23 cellular contexts compared by ENCODE assay signal in the genomic region with DNA sequence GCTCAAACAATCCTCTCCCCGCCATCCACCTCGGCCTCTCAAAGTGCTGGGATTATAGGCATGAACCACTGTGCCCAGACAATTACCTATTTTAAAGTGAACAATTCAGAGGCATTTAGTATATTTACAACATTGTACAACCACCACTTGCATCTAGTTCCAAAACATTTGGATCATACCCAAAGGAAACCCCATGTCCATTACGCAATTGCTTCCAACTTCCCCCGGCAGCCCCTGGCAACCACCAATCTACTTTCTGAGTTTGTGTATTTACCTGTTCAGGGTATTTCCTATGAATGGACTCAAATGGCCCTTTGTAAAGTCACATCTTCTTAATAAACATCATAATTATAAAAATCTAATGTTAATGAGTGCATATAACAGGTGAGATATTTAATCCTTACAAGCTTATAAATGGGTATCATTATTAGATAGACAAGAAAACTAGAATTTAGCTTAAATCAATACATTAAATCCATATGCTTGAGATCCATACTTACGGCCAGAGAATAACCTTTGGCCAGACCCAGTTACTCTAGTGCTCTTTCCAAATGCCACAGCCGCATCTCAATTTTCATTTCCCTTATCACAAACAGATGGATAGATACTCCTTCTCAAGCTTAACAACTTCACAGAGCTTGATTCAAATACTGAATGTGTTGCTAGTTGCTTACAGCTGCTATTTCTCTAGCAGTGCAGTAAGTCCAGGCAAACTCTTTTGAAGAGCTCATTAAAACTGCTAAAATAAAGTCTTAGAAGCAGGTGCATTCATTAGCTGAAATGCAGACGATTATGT.
DNase-seq lines count a peak whose midpoint lies in the region; ATAC-seq and TF ChIP-seq lines count a peak whose summit lies in the region.
"Had no signal": no experiment of that assay in that cellular context is flagged by ENCODE, and none has a peak within 500 bp of the region (broad histone marks: within the 10 kb centered on the region; RNA-seq: fewer than 3 reads in every experiment).

No MANE protein-coding gene starts in this region.

- no peak for ATAC-seq in Right ventricle myocardium inferior
- ATAC-seq: effector memory CD8-positive, alpha-beta T cell; GM23338; left cardiac atrium; psoas muscle had no signal

- H3F3A ChIP-seq in PC-9 (ENCODE audit: insufficient read depth, low read depth) = peaks cover 41% of the 10 kb centered on the region

- TF ChIP-seq CTCF in PC-9 (conservative IDR thresholded peaks at IDR 0.05) = no peak

- no peaks in the 10 kb centered on the region for H4K20me1 ChIP-seq in PC-9 (ENCODE audit: insufficient read depth)

- H3K9me3 Mint-ChIP-seq in activated CD4-positive, alpha-beta T cell treated with anti-CD3 and anti-CD28 coated beads, Interleukin-2, amount 10 ng/mL, durations not matched to agents 7 days and 5 days = no peaks in the 10 kb centered on the region
- no peaks in the 10 kb centered on the region for H3K9me3 Mint-ChIP-seq in T-helper 2 cell treated with Interferon-gamma antibody and Interleukin-4, amounts not matched to agents 5 μg/mL and 100 μg/mL, for 36 hours
- H3K9me3 Mint-ChIP-seq: effector memory CD8-positive, alpha-beta T cell; GM23338; mesothelial cell of epicardium; neural crest cell had no signal

- CTCF ChIA-PET in PC-9 (lab: Charles Lee) = interaction anchor here (0.6 kb wide), 1 partner anchor 503 kb away, joined by 7 read pairs; no protein-coding TSS in a partner anchor
- CTCF ChIA-PET in activated CD4-positive, alpha-beta T cell treated with anti-CD3 and anti-CD28 coated beads, Interleukin-2, amount 10 ng/mL, durations not matched to agents 7 days and 5 days (lab: Charles Lee) = interaction anchor here (0.7 to 1.7 kb wide), 3 partner anchors 15 to 62 kb away, joined by 3 to 4 read pairs (median 3); no protein-coding TSS in a partner anchor

- peak overlapping the region; percentile 75 for H3K27ac ChIP-seq in PC-9
- H3K27ac ChIP-seq: psoas muscle, SJSA1, thyroid gland had no signal

- H3K4me3 Mint-ChIP-seq in activated CD4-positive, alpha-beta T cell treated with anti-CD3 and anti-CD28 coated beads, Interleukin-2, amount 10 ng/mL, durations not matched to agents 7 days and 5 days = no peak overlapping the region
- no peak overlapping the region for H3K4me3 Mint-ChIP-seq in T-helper 2 cell treated with Interferon-gamma antibody and Interleukin-4, amounts not matched to agents 5 μg/mL and 100 μg/mL, for 36 hours
- H3K4me3 Mint-ChIP-seq: B cell; effector memory CD8-positive, alpha-beta T cell; GM23338; mesothelial cell of epicardium; neural crest cell had no signal

- no peaks in the 10 kb centered on the region for H3K36me3 Mint-ChIP-seq in activated CD4-positive, alpha-beta T cell treated with anti-CD3 and anti-CD28 coated beads, Interleukin-2, amount 10 ng/mL, durations not matched to agents 7 days and 5 days (ENCODE audit: low read depth)
- no peaks in the 10 kb centered on the region for H3K36me3 Mint-ChIP-seq in T-helper 2 cell treated with Interferon-gamma antibody and Interleukin-4, amounts not matched to agents 5 μg/mL and 100 μg/mL, for 36 hours (ENCODE audit: low read depth)
- H3K36me3 Mint-ChIP-seq: mesothelial cell of epicardium had no signal

- 0 out of 2 replicates have a peak overlapping the region, but pooled peaks have one; percentile 61 for H2AFZ ChIP-seq in PC-9

- peak; percentile 7 for DNase-seq in KBM-7
- peak; percentile 31 for DNase-seq in NCI-H146 (lab: John Stamatoyannopoulos, UW)
- no peak for DNase-seq in PC-9
- DNase-seq in fibroblast of the conjunctiva (ENCODE audit: low read depth) = peak; percentile 24
- DNase-seq in Right ventricle myocardium inferior (ENCODE audit: missing footprints) = no peak
- no peak for DNase-seq in activated CD4-positive, alpha-beta T cell treated with anti-CD3 and anti-CD28 coated beads, Interleukin-2, amount 10 ng/mL, durations not matched to agents 7 days and 5 days
- DNase-seq in activated CD4-positive, alpha-beta T cell treated with anti-CD3 and anti-CD28 coated beads for 48 hours = no peak
- no peak for DNase-seq in T-helper 2 cell treated with Interferon-gamma antibody and Interleukin-4, amounts not matched to agents 5 μg/mL and 100 μg/mL, for 36 hours (ENCODE audit: low spot score)
- DNase-seq: activated CD8-positive, alpha-beta memory T cell treated with anti-CD3 and anti-CD28 coated beads, Interleukin-2, amount 50 U/mL, for 4 hours; activated effector memory CD4-positive, alpha-beta T cell treated with anti-CD3 and anti-CD28 coated beads, Interleukin-2, amount 50 U/mL, for 16 hours; Calu3; central memory CD4-positive, alpha-beta T cell; effector memory CD8-positive, alpha-beta T cell; left cardiac atrium; MM.1S; psoas muscle; T-helper 9 cell; thyroid gland had no signal

- H3K9me3 ChIP-seq in PC-9 (ENCODE audit: insufficient read depth, low read depth) = no peaks in the 10 kb centered on the region
- H3K9me3 ChIP-seq: psoas muscle, SJSA1, thyroid gland had no signal

- H3K4me1 ChIP-seq in PC-9 (replicated peaks; ENCODE audit: insufficient read depth) = peaks cover 63% of the 10 kb centered on the region

- peaks cover 14% of the 10 kb centered on the region for H3K4me1 Mint-ChIP-seq in activated CD4-positive, alpha-beta T cell treated with anti-CD3 and anti-CD28 coated beads, Interleukin-2, amount 10 ng/mL, durations not matched to agents 7 days and 5 days
- peaks cover 27% of the 10 kb centered on the region for H3K4me1 Mint-ChIP-seq in T-helper 2 cell treated with Interferon-gamma antibody and Interleukin-4, amounts not matched to agents 5 μg/mL and 100 μg/mL, for 36 hours (ENCODE audit: low read depth)
- H3K4me1 Mint-ChIP-seq: mesothelial cell of epicardium had no signal

- H3K36me3 ChIP-seq in PC-9 (ENCODE audit: low read depth) = no peaks in the 10 kb centered on the region
- H3K36me3 ChIP-seq: SJSA1, thyroid gland had no signal

- 0 out of 2 replicates have a peak, but pooled peaks cover 5% of the 10 kb centered on the region for H3K9me2 ChIP-seq in PC-9 (ENCODE audit: insufficient read depth)

- H3K4me3 ChIP-seq in PC-9 = no peak overlapping the region
- H3K4me3 ChIP-seq: GM23338, psoas muscle, SJSA1, thyroid gland had no signal

- no peak overlapping the region for H3K27ac Mint-ChIP-seq in activated CD4-positive, alpha-beta T cell treated with anti-CD3 and anti-CD28 coated beads, Interleukin-2, amount 10 ng/mL, durations not matched to agents 7 days and 5 days
- H3K27ac Mint-ChIP-seq in T-helper 2 cell treated with Interferon-gamma antibody and Interleukin-4, amounts not matched to agents 5 μg/mL and 100 μg/mL, for 36 hours = no peak overlapping the region
- H3K27ac Mint-ChIP-seq: B cell; effector memory CD8-positive, alpha-beta T cell; GM23338; mesothelial cell of epicardium had no signal

- no peaks in the 10 kb centered on the region for H3K27me3 Mint-ChIP-seq in activated CD4-positive, alpha-beta T cell treated with anti-CD3 and anti-CD28 coated beads, Interleukin-2, amount 10 ng/mL, durations not matched to agents 7 days and 5 days
- H3K27me3 Mint-ChIP-seq in T-helper 2 cell treated with Interferon-gamma antibody and Interleukin-4, amounts not matched to agents 5 μg/mL and 100 μg/mL, for 36 hours (ENCODE audit: low read depth) = no peaks in the 10 kb centered on the region
- H3K27me3 Mint-ChIP-seq: B cell; effector memory CD8-positive, alpha-beta T cell had no signal

- POLR2A ChIA-PET in PC-9 (lab: Charles Lee; ENCODE audit: unreplicated experiment) = interaction anchor here (0.6 kb wide), 1 partner anchor 63 kb away, joined by 4 read pairs; no protein-coding TSS in a partner anchor
- POLR2A ChIA-PET in activated CD4-positive, alpha-beta T cell treated with anti-CD3 and anti-CD28 coated beads, Interleukin-2, amount 10 ng/mL, durations not matched to agents 7 days and 5 days (lab: Charles Lee) = no interaction called here

- no peaks in the 10 kb centered on the region for H3K79me2 ChIP-seq in PC-9 (ENCODE audit: low read depth)

- peak overlapping the region; percentile 45 for H3K4me2 ChIP-seq in PC-9
- H3K4me2 ChIP-seq: GM23338 had no signal

- intact Hi-C loops in PC-9 (cut with micrococcal nuclease; ENCODE audit: unreplicated experiment) (no loop called here), Right ventricle myocardium inferior (cut with DNase I) (no loop called here)

- in situ Hi-C loops in KBM-7 (cut with MboI; ENCODE audit: low pct_unique_long_range_greater_than_20kb, low sequenced_read_pairs) = no loop called here

- no TSS peak for BruUV-seq in PC-9 (replicated peaks; lab: Mats Ljungman, UMichigan)

- H3K27me3 ChIP-seq in PC-9 (ENCODE audit: insufficient read depth, low read depth) = no peaks in the 10 kb centered on the region
- H3K27me3 ChIP-seq: SJSA1, thyroid gland had no signal

Comparison
In these comparisons a context has a peak if more than half of its experiments do, and no peak if none do; other contexts are left out.
1. DNase-seq: peak in KBM-7 (single experiment), NCI-H146 (single experiment) and fibroblast of the conjunctiva (single experiment); none in PC-9 (0 of 2), Right ventricle myocardium inferior (single experiment), activated CD4-positive, alpha-beta T cell treated with anti-CD3 and anti-CD28 coated beads, Interleukin-2, amount 10 ng/mL, durations not matched to agents 7 days and 5 days (single experiment), activated CD4-positive, alpha-beta T cell treated with anti-CD3 and anti-CD28 coated beads for 48 hours (single experiment) and T-helper 2 cell treated with Interferon-gamma antibody and Interleukin-4, amounts not matched to agents 5 μg/mL and 100 μg/mL, for 36 hours (single experiment).